Comparison of ENCODE assay signal across 35 cellular contexts in genomic region chr1:248164031-248164430, GRCh38. TPM values are rescaled to one million over a fixed set of nuclear protein-coding genes. Genes with fewer than 3 reads are reported as not detected.
"Had no signal": no experiment of that assay in that cellular context is flagged by ENCODE, and none has a peak within 500 bp of the region (broad histone marks: within the 10 kb centered on the region; RNA-seq: fewer than 3 reads in every experiment).

No MANE protein-coding gene starts in this region.

- H3K4me1 ChIP-seq: SJCRH30 had no signal

- H3K27ac ChIP-seq: PC-9, RWPE1, SJCRH30, SK-N-MC had no signal

- ATAC-seq: Panc1, Right ventricle myocardium inferior, SK-N-SH treated with all-trans-retinoic acid at 6 μM for 48 hours had no signal

- H3K4me3 ChIP-seq: MG63, PC-9, SJCRH30, SK-N-MC had no signal

- H3K36me3 ChIP-seq: MG63, SJCRH30 had no signal

- H3K9me3 ChIP-seq: MG63, SJCRH30 had no signal

- DNase-seq: Kasumi-1, KG1, MG63, NCI-H1048, NCI-H1092 treated with DMSO at 0.1 percent for 48 hours, NCI-H1105 treated with DMSO at 0.1 percent for 48 hours, NCI-H1417, NCI-H1436, NCI-H146, NCI-H1694, NCI-H187, NCI-H1930, NCI-H2029 treated with DMSO at 0.1 percent for 48 hours, NCI-H2081 treated with DMSO at 0.1 percent for 48 hours, NCI-H2107, NCI-H2171, NCI-H226, NCI-H446 treated with DMSO at 0.1 percent for 48 hours, NCI-H510A, NCI-H524, NCI-H526 treated with DMSO at 0.1 percent for 48 hours, NCI-H774, PC-9, SHP77, SIG-M5, SJCRH30 had no signal

- H3K27me3 ChIP-seq: MG63, SJCRH30 had no signal

RNA-seq across cellular contexts. Expression of gene OR2M2, which starts 10.6 kb away (rescaled TPM):
- total RNA-seq: M059J, OCI-LY7, PC-9, Right ventricle myocardium inferior, RPMI7951, SJCRH30, SK-MEL-5 had no signal

RNA-seq across cellular contexts. Expression of gene OR2M5, which starts 19.1 kb away (rescaled TPM):
- total RNA-seq: M059J, OCI-LY7, PC-9, Right ventricle myocardium inferior, RPMI7951, SJCRH30, SK-MEL-5 had no signal

RNA-seq across cellular contexts. Expression of gene OR2M3, which starts 33.0 kb away (rescaled TPM):
- total RNA-seq: M059J, OCI-LY7, Right ventricle myocardium inferior, RPMI7951, SK-MEL-5 had no signal
